ENCODE assay signal across 36 cellular contexts in genomic region chr11:30109774-30110173, GRCh38.
DNase-seq lines count a peak whose midpoint lies in the region; ATAC-seq, FAIRE-seq and TF ChIP-seq lines count a peak whose summit lies in the region.
"Had no signal": no experiment of that assay in that cellular context is flagged by ENCODE, and none has a peak within 500 bp of the region (broad histone marks: within the 10 kb centered on the region; RNA-seq: fewer than 3 reads in every experiment).

No MANE protein-coding gene starts in this region.

- H2BK120ac ChIP-seq in mesenchymal stem cell (ENCODE audit: low read depth, low read length), result no peak overlapping the region

- H4K91ac ChIP-seq in mesenchymal stem cell (ENCODE audit: low read length), result no peak overlapping the region

- H3K27ac ChIP-seq in HepG2 (ENCODE audit: extremely low read length, insufficient read depth, low read length) (no peak overlapping the region), right lobe of liver (no peak overlapping the region), A549 (no peak overlapping the region), astrocyte (ENCODE audit: low read depth, low read length) (no peak overlapping the region), mesenchymal stem cell (ENCODE audit: low read length, poor library complexity, severe bottlenecking) (no peak overlapping the region), smooth muscle cell (ENCODE audit: low read depth) (no peak overlapping the region)
- H3K27ac ChIP-seq: 22Rv1; BLaER1; BLaER1 treated with 17β-estradiol and CSF1 and Interleukin-3, amounts not matched to agents 10 nM and 100 nM; C4-2B had no signal

- in situ Hi-C loops in HepG2 (cut with HindIII; ENCODE audit: extremely low pct_ligation_motif_present, low pct_unique_long_range_greater_than_20kb), result no loop called here

- no peak for ATAC-seq in HepG2
- no peak for ATAC-seq in right lobe of liver
- ATAC-seq in A549, result no peak
- ATAC-seq: CD8-positive, alpha-beta T cell had no signal

- H2AK5ac ChIP-seq in mesenchymal stem cell (ENCODE audit: low read length, severe bottlenecking), result no peak overlapping the region

- no peaks in the 10 kb centered on the region for H3K79me2 ChIP-seq in HepG2 (ENCODE audit: insufficient read depth, low read length)
- no peaks in the 10 kb centered on the region for H3K79me2 ChIP-seq in astrocyte (ENCODE audit: insufficient read depth, low read length)
- no peaks in the 10 kb centered on the region for H3K79me2 ChIP-seq in smooth muscle cell (ENCODE audit: low read depth)

- no peak overlapping the region for H2BK15ac ChIP-seq in mesenchymal stem cell (ENCODE audit: low read depth, poor library complexity, severe bottlenecking)

- no peaks in the 10 kb centered on the region for H3K79me1 ChIP-seq in mesenchymal stem cell (replicated peaks; ENCODE audit: low read length, poor library complexity, severe bottlenecking)

- CTCF ChIA-PET in HepG2 (lab: Yijun Ruan, JAX; ENCODE audit: low intra/inter-chr PET ratio, low total read pairs) (no interaction called here), A549 (lab: Yijun Ruan, JAX) (interaction anchor here (1.5 to 1.9 kb wide), 2 partner anchors 18 to 33 kb away, joined by 5 to 7 read pairs; no protein-coding TSS in a partner anchor)

- intact Hi-C loops in HepG2 (cut with micrococcal nuclease; ENCODE audit: unreplicated experiment), result no loop called here
- intact Hi-C loops in right lobe of liver (cut with DNase I), result no loop called here
- intact Hi-C loops in head of caudate nucleus (cut with DNase I), result no loop called here

- FAIRE-seq in HepG2 (lab: Jason Lieb, UNC) (no peak), A549 (lab: Jason Lieb, UNC) (no peak), astrocyte (lab: Jason Lieb, UNC) (no peak)
- FAIRE-seq: A204.1, D721Med had no signal

- H3F3A ChIP-seq in smooth muscle cell (ENCODE audit: low read depth), result no peaks in the 10 kb centered on the region

- H4K20me1 ChIP-seq in HepG2 (ENCODE audit: insufficient read depth, low read length), result no peaks in the 10 kb centered on the region
- no peaks in the 10 kb centered on the region for H4K20me1 ChIP-seq in astrocyte (ENCODE audit: insufficient read depth, low read length)
- no peaks in the 10 kb centered on the region for H4K20me1 ChIP-seq in smooth muscle cell (ENCODE audit: low read depth)
- H4K20me1 ChIP-seq: BLaER1; BLaER1 treated with 17β-estradiol and CSF1 and Interleukin-3, amounts not matched to agents 10 nM and 100 nM had no signal

- H3K4me3 ChIP-seq in HepG2 (replicated peaks in 1 of 3; ENCODE audit: insufficient read depth in 1 of 3, low read depth in 2 of 3, low read length in 3 of 3) (no peak overlapping the region), right lobe of liver (no peak overlapping the region), A549 (no peak overlapping the region), astrocyte (ENCODE audit: insufficient read depth, low read depth, low read length) (no peak overlapping the region), mesenchymal stem cell (ENCODE audit: insufficient read depth in 1 of 2, low read depth in 1 of 2, low read length in 2 of 2) (no peak overlapping the region), smooth muscle cell (no peak overlapping the region)
- H3K4me3 ChIP-seq: BLaER1; BLaER1 treated with 17β-estradiol and CSF1 and Interleukin-3, amounts not matched to agents 10 nM and 100 nM had no signal

- no peak overlapping the region for H3K4me3 Mint-ChIP-seq in astrocyte (ENCODE audit: unreplicated experiment)
- H3K4me3 Mint-ChIP-seq: B cell; CD14-positive monocyte; CD4-positive, alpha-beta memory T cell; CD4-positive, alpha-beta T cell; CD4-positive, CD25-positive, alpha-beta regulatory T cell; CD8-positive, alpha-beta memory T cell; CD8-positive, alpha-beta T cell had no signal

- H3K4me1 ChIP-seq in HepG2 (ENCODE audit: insufficient read depth, low read length) (no peaks in the 10 kb centered on the region), right lobe of liver (no peaks in the 10 kb centered on the region), A549 (no peaks in the 10 kb centered on the region; the same call in 2 of the 3 replicates), astrocyte (ENCODE audit: insufficient read depth, low read length) (no peaks in the 10 kb centered on the region), mesenchymal stem cell (ENCODE audit: control insufficient read depth, insufficient read depth, low read depth, low read length) (no peaks in the 10 kb centered on the region), smooth muscle cell (ENCODE audit: low read depth) (no peaks in the 10 kb centered on the region)
- H3K4me1 ChIP-seq: BE2C; BLaER1; BLaER1 treated with 17β-estradiol and CSF1 and Interleukin-3, amounts not matched to agents 10 nM and 100 nM; Caco-2 had no signal

- H3K36me3 ChIP-seq in HepG2 (replicated peaks in 1 of 2; ENCODE audit: control insufficient read depth in 1 of 2, insufficient read depth in 2 of 2, low read length in 2 of 2), result no peaks in the 10 kb centered on the region
- H3K36me3 ChIP-seq in right lobe of liver, result no peaks in the 10 kb centered on the region
- H3K36me3 ChIP-seq in astrocyte (ENCODE audit: insufficient read depth, low read length), result no peaks in the 10 kb centered on the region
- H3K36me3 ChIP-seq in mesenchymal stem cell (ENCODE audit: control insufficient read depth in 1 of 2, insufficient read depth in 2 of 2, low read depth in 1 of 2, low read length in 2 of 2), result no peaks in the 10 kb centered on the region
- no peaks in the 10 kb centered on the region for H3K36me3 ChIP-seq in smooth muscle cell (ENCODE audit: low read depth)
- H3K36me3 ChIP-seq: BE2C; BLaER1; BLaER1 treated with 17β-estradiol and CSF1 and Interleukin-3, amounts not matched to agents 10 nM and 100 nM had no signal

- no peak for TF ChIP-seq EP300 in HepG2 (IDR thresholded peaks at IDR 0.05; ENCODE audit: low read depth in 2 of 2, low read length in 2 of 2)
- TF ChIP-seq EP300 in HepG2 (CRISPR knock-in tag; IDR thresholded peaks at IDR 0.05; ENCODE audit: borderline replicate concordance), result no peak
- TF ChIP-seq EP300 in A549 (IDR thresholded peaks at IDR 0.05), result no peak

- peaks cover 26% of the 10 kb centered on the region for H3K4me1 Mint-ChIP-seq in astrocyte (ENCODE audit: low read depth, unreplicated experiment)
- H3K4me1 Mint-ChIP-seq: B cell; CD14-positive monocyte; CD4-positive, alpha-beta memory T cell; CD4-positive, CD25-positive, alpha-beta regulatory T cell; CD8-positive, alpha-beta memory T cell had no signal

- H2BK12ac ChIP-seq in mesenchymal stem cell (ENCODE audit: low read length in 2 of 2), result no peak overlapping the region

- H3K9ac ChIP-seq in HepG2 (ENCODE audit: insufficient read depth, low read depth, low read length), result no peak overlapping the region
- H3K9ac ChIP-seq in astrocyte (ENCODE audit: low read length), result no peak overlapping the region
- H3K9ac ChIP-seq in mesenchymal stem cell (ENCODE audit: low read length), result no peak overlapping the region
- no peak overlapping the region for H3K9ac ChIP-seq in smooth muscle cell (ENCODE audit: low read depth)
- H3K9ac ChIP-seq: BLaER1; BLaER1 treated with 17β-estradiol and CSF1 and Interleukin-3, amounts not matched to agents 10 nM and 100 nM had no signal

- WGBS in HepG2 (ENCODE audit: low lambda C conversion rate), result 8% methylated on average over 4 of the region's 4 CpGs
- 74% methylated on average over 4 of the region's 4 CpGs for WGBS in right lobe of liver (ENCODE audit: insufficient coverage, low coverage, low lambda C conversion rate, missing lambda C conversion rate)
- WGBS in A549 (ENCODE audit: missing lambda C conversion rate), result 4% methylated on average over 4 of the region's 4 CpGs
- 83% methylated on average over 4 of the region's 4 CpGs for WGBS in mesenchymal stem cell
- 89% methylated on average over 4 of the region's 4 CpGs for WGBS in smooth muscle cell (ENCODE audit: low lambda C conversion rate)

- POLR2A ChIA-PET in HepG2 (lab: Yijun Ruan, JAX), result no interaction called here
- POLR2A ChIA-PET in A549 (lab: Yijun Ruan, JAX), result no interaction called here

- no peak overlapping the region for H3K23ac ChIP-seq in mesenchymal stem cell (ENCODE audit: low read length in 2 of 2)

- peaks cover 8% of the 10 kb centered on the region for H3K27me3 Mint-ChIP-seq in astrocyte (ENCODE audit: low read depth, unreplicated experiment)
- H3K27me3 Mint-ChIP-seq: B cell; CD4-positive, alpha-beta memory T cell; CD4-positive, alpha-beta T cell; CD4-positive, CD25-positive, alpha-beta regulatory T cell had no signal

- no peak overlapping the region for H4K8ac ChIP-seq in mesenchymal stem cell (ENCODE audit: low read length)

- no peaks in the 10 kb centered on the region for H3K36me3 Mint-ChIP-seq in astrocyte (ENCODE audit: low read depth, unreplicated experiment)
- H3K36me3 Mint-ChIP-seq: CD14-positive monocyte; CD4-positive, alpha-beta memory T cell; CD4-positive, CD25-positive, alpha-beta regulatory T cell; CD8-positive, alpha-beta memory T cell; CD8-positive, alpha-beta T cell had no signal

- no peak overlapping the region for H3K4ac ChIP-seq in mesenchymal stem cell (ENCODE audit: low read depth in 1 of 2, low read length in 2 of 2)

- TF ChIP-seq RAD21 in HepG2 (CRISPR knock-in tag; IDR thresholded peaks at IDR 0.05) (no peak), A549 (conservative IDR thresholded peaks at IDR 0.05 in 1 of 2, IDR thresholded peaks at IDR 0.05 in 1 of 2) (no peak)

- H3K9me3 Mint-ChIP-seq in astrocyte (ENCODE audit: unreplicated experiment), result no peaks in the 10 kb centered on the region
- H3K9me3 Mint-ChIP-seq: CD4-positive, alpha-beta T cell; CD8-positive, alpha-beta T cell had no signal

- H3K9me3 ChIP-seq in HepG2 (ENCODE audit: low read length) (no peaks in the 10 kb centered on the region), right lobe of liver (no peaks in the 10 kb centered on the region), A549 (no peaks in the 10 kb centered on the region), astrocyte (ENCODE audit: insufficient read depth, low read depth, low read length) (no peaks in the 10 kb centered on the region), mesenchymal stem cell (ENCODE audit: control insufficient read depth, low read length) (no peaks in the 10 kb centered on the region), smooth muscle cell (replicated peaks; ENCODE audit: low read depth) (no peaks in the 10 kb centered on the region)
- H3K9me3 ChIP-seq: BE2C; BLaER1; BLaER1 treated with 17β-estradiol and CSF1 and Interleukin-3, amounts not matched to agents 10 nM and 100 nM; Caco-2 had no signal

- TF ChIP-seq POLR2A in HepG2 (IDR thresholded peaks at IDR 0.05; ENCODE audit: insufficient read depth in 1 of 2, low read depth in 2 of 2, low read length in 2 of 2), result no peak
- no peak for TF ChIP-seq POLR2A in right lobe of liver (IDR thresholded peaks at IDR 0.05)
- TF ChIP-seq POLR2A in A549 (IDR thresholded peaks at IDR 0.05; ENCODE audit: low read length), result no peak

- no peak overlapping the region for H3K14ac ChIP-seq in mesenchymal stem cell (ENCODE audit: low read length in 2 of 2)

- H3K4me2 ChIP-seq in HepG2 (ENCODE audit: low read depth, low read length) (no peak overlapping the region), A549 (no peak overlapping the region), astrocyte (ENCODE audit: low read length) (no peak overlapping the region), mesenchymal stem cell (ENCODE audit: low read length, poor library complexity, severe bottlenecking) (no peak overlapping the region), smooth muscle cell (no peak overlapping the region)
- H3K4me2 ChIP-seq: BLaER1; BLaER1 treated with 17β-estradiol and CSF1 and Interleukin-3, amounts not matched to agents 10 nM and 100 nM had no signal

- no peak overlapping the region for H3K18ac ChIP-seq in mesenchymal stem cell (ENCODE audit: low read depth in 1 of 2, low read length in 2 of 2)

- no peaks in the 10 kb centered on the region for H3K27me3 ChIP-seq in HepG2 (ENCODE audit: control insufficient read depth in 1 of 2, insufficient read depth in 2 of 2, low read length in 2 of 2)
- H3K27me3 ChIP-seq in right lobe of liver, result no peaks in the 10 kb centered on the region
- no peaks in the 10 kb centered on the region for H3K27me3 ChIP-seq in astrocyte (ENCODE audit: insufficient read depth, low read length)
- H3K27me3 ChIP-seq in mesenchymal stem cell (ENCODE audit: control insufficient read depth in 1 of 2, insufficient read depth in 1 of 2, low read length in 2 of 2), result no peaks in the 10 kb centered on the region
- no peaks in the 10 kb centered on the region for H3K27me3 ChIP-seq in smooth muscle cell (ENCODE audit: low read depth)
- H3K27me3 ChIP-seq: BE2C; BLaER1; BLaER1 treated with 17β-estradiol and CSF1 and Interleukin-3, amounts not matched to agents 10 nM and 100 nM had no signal

- no peak for TF ChIP-seq CTCF in HepG2 (CRISPR knock-in tag; IDR thresholded peaks at IDR 0.05)
- no peak for TF ChIP-seq CTCF in right lobe of liver (IDR thresholded peaks at IDR 0.05)
- TF ChIP-seq CTCF in A549 (IDR thresholded peaks at IDR 0.05), result no peak
- no peak for TF ChIP-seq CTCF in astrocyte (IDR thresholded peaks at IDR 0.05; ENCODE audit: insufficient read depth, low read depth, low read length)
- TF ChIP-seq CTCF in smooth muscle cell (IDR thresholded peaks at IDR 0.05; ENCODE audit: borderline replicate concordance, insufficient read depth, poor library complexity, severe bottlenecking), result no peak

- no peak for DNase-seq in HepG2 (ENCODE audit: low spot score)
- no peak for DNase-seq in right lobe of liver
- no peak for DNase-seq in A549 (ENCODE audit: low read depth in 1 of 2, low spot score in 1 of 2)
- DNase-seq in astrocyte (ENCODE audit: low read depth), result no peak
- DNase-seq in mesenchymal stem cell, result no peak
- no peak for DNase-seq in head of caudate nucleus
- no peak for DNase-seq in AG08395 (ENCODE audit: low spot score)
- DNase-seq in smooth muscle cell (lab: John Stamatoyannopoulos, UW; ENCODE audit: unreplicated experiment), result no peak
- DNase-seq: 8988T; ACHN; AML-193; BE2C; C1 segment of cervical spinal cord; Caco-2; Calu3; CD4-positive, alpha-beta memory T cell; CD4-positive, alpha-beta T cell; CD4-positive, CD25-positive, alpha-beta regulatory T cell; CD8-positive, alpha-beta memory T cell; CD8-positive, alpha-beta T cell; COR-L47; DMS 273 treated with DMSO at 0.1 percent for 48 hours; DMS153; DMS53; DMS79; DMS79 treated with DMSO at 0.1 percent for 48 hours; DND-41; EL had no signal

- no peak overlapping the region for H2AFZ ChIP-seq in HepG2 (ENCODE audit: low read length)
- no peak overlapping the region for H2AFZ ChIP-seq in astrocyte (ENCODE audit: low read depth, low read length)
- H2AFZ ChIP-seq in mesenchymal stem cell (ENCODE audit: low read depth, low read length), result no peak overlapping the region
- no peak overlapping the region for H2AFZ ChIP-seq in smooth muscle cell (ENCODE audit: low read depth)

- peak overlapping the region; percentile 36 for H3K27ac Mint-ChIP-seq in astrocyte (ENCODE audit: unreplicated experiment)
- H3K27ac Mint-ChIP-seq: B cell; CD4-positive, alpha-beta memory T cell; CD4-positive, alpha-beta T cell; CD4-positive, CD25-positive, alpha-beta regulatory T cell; CD8-positive, alpha-beta memory T cell; CD8-positive, alpha-beta T cell had no signal

- H2BK5ac ChIP-seq in mesenchymal stem cell (ENCODE audit: low read depth, low read length, poor library complexity, severe bottlenecking), result peak overlapping the region; percentile 57

- BruUV-seq in HepG2 (replicated peaks; lab: Mats Ljungman, UMichigan), result no TSS peak

Comparison
In these comparisons a context has a peak if more than half of its experiments do, and no peak if none do; other contexts are left out.
1. Of the 38 proteins assayed by ChIP-seq in both HepG2 and A549: peak only in HepG2: none; only in A549: none; in both: MAFK; in neither: 37.